ENCODE assay signal across 20 cellular contexts in genomic region chr13:63425131-63425530, GRCh38.
DNase-seq lines count a peak whose midpoint lies in the region; ATAC-seq and TF ChIP-seq lines count a peak whose summit lies in the region.
"Had no signal": no experiment of that assay in that cellular context is flagged by ENCODE, and none has a peak within 500 bp of the region (broad histone marks: within the 10 kb centered on the region; RNA-seq: fewer than 3 reads in every experiment).

No MANE protein-coding gene starts in this region.

- H3K4me3 ChIP-seq in Karpas-422 (ENCODE audit: low read length) (no peak overlapping the region), astrocyte of the spinal cord (ENCODE audit: low read depth, low read length) (no peak overlapping the region), left lung (no peak overlapping the region), mucosa of descending colon (no peak overlapping the region)
- H3K4me3 ChIP-seq: HAP-1, SJSA1 had no signal

- intact Hi-C loops in left lung (cut with DNase I): no loop called here
- intact Hi-C loops in mucosa of descending colon (cut with DNase I, micrococcal nuclease): no loop called here

- H3K4me1 ChIP-seq in Karpas-422 (ENCODE audit: low read length) (no peaks in the 10 kb centered on the region), left lung (no peaks in the 10 kb centered on the region), mucosa of descending colon (ENCODE audit: low read depth) (no peaks in the 10 kb centered on the region)
- H3K4me1 ChIP-seq: HAP-1, SJSA1 had no signal

- no peak overlapping the region for H3K27ac Mint-ChIP-seq in activated T-cell treated with anti-CD3 and anti-CD28 coated beads, Interleukin-2, amount 50 U/mL, for 24 hours
- H3K27ac Mint-ChIP-seq: CD4-positive, CD25-positive, alpha-beta regulatory T cell; IgD-negative memory B cell had no signal

- peaks cover 15% of the 10 kb centered on the region for H3K9me3 Mint-ChIP-seq in activated T-cell treated with anti-CD3 and anti-CD28 coated beads, Interleukin-2, amount 50 U/mL, for 24 hours

- no peaks in the 10 kb centered on the region for H3K4me1 Mint-ChIP-seq in activated T-cell treated with anti-CD3 and anti-CD28 coated beads, Interleukin-2, amount 50 U/mL, for 24 hours (ENCODE audit: low read depth)
- H3K4me1 Mint-ChIP-seq: IgD-negative memory B cell had no signal

- no peaks in the 10 kb centered on the region for H3K9me2 ChIP-seq in Karpas-422 (replicated peaks; ENCODE audit: insufficient read depth, low read length)

- no peaks in the 10 kb centered on the region for H3K27me3 ChIP-seq in Karpas-422 (ENCODE audit: low read length)
- H3K27me3 ChIP-seq in left lung: no peaks in the 10 kb centered on the region
- H3K27me3 ChIP-seq: SJSA1 had no signal

- H3K4me2 ChIP-seq in Karpas-422 (ENCODE audit: low read depth, low read length, poor library complexity, severe bottlenecking): no peak overlapping the region

- H3K27ac ChIP-seq in Karpas-422 (ENCODE audit: low read length): no peak overlapping the region
- H3K27ac ChIP-seq in left lung: no peak overlapping the region
- H3K27ac ChIP-seq: RWPE1, SJSA1 had no signal

- peak; percentile 59 for ATAC-seq in left lung
- no peak for ATAC-seq in mucosa of descending colon
- ATAC-seq in GM18511 (IDR thresholded peaks at IDR 0.05; ENCODE audit: unreplicated experiment): no peak

- no peaks in the 10 kb centered on the region for H3K36me3 Mint-ChIP-seq in activated T-cell treated with anti-CD3 and anti-CD28 coated beads, Interleukin-2, amount 50 U/mL, for 24 hours (ENCODE audit: low read depth)
- H3K36me3 Mint-ChIP-seq: CD4-positive, CD25-positive, alpha-beta regulatory T cell; IgD-negative memory B cell had no signal

- no peaks in the 10 kb centered on the region for H3K27me3 Mint-ChIP-seq in activated T-cell treated with anti-CD3 and anti-CD28 coated beads, Interleukin-2, amount 50 U/mL, for 24 hours
- H3K27me3 Mint-ChIP-seq: CD4-positive, CD25-positive, alpha-beta regulatory T cell; IgD-negative memory B cell had no signal

- H3K79me2 ChIP-seq in Karpas-422 (ENCODE audit: low read length): no peaks in the 10 kb centered on the region

- DNase-seq in Caki2 (ENCODE audit: low read depth) (peak; percentile 10), Karpas-422 (no peak), astrocyte of the spinal cord (ENCODE audit: low read depth, low spot score) (peak; percentile 22), left lung (no peak), mucosa of descending colon (no peak), NCI-H1092 (lab: John Stamatoyannopoulos, UW) (no peak)
- DNase-seq in activated T-cell treated with anti-CD3 and anti-CD28 coated beads, Interleukin-2, amount 50 U/mL, for 24 hours: no peak
- DNase-seq: AML-193; Caco-2; CD4-positive, CD25-positive, alpha-beta regulatory T cell; NCI-H1417; NCI-H1930; NCI-H446 treated with DMSO at 0.1 percent for 48 hours; NCI-H748 treated with DMSO at 0.1 percent for 48 hours; OCI-M1 had no signal

- in situ Hi-C loops in Caki2 (cut with HindIII; ENCODE audit: low pct_unique_long_range_greater_than_20kb, low sequenced_read_pairs) (no loop called here), astrocyte of the spinal cord (cut with HindIII; ENCODE audit: low sequenced_read_pairs) (no loop called here)

- H3K9me3 ChIP-seq in Karpas-422 (ENCODE audit: low read length) (no peaks in the 10 kb centered on the region), left lung (no peaks in the 10 kb centered on the region), mucosa of descending colon (peaks cover 32% of the 10 kb centered on the region)
- H3K9me3 ChIP-seq: Caco-2, HAP-1, SJSA1 had no signal

- H3K4me3 Mint-ChIP-seq in activated T-cell treated with anti-CD3 and anti-CD28 coated beads, Interleukin-2, amount 50 U/mL, for 24 hours: no peak overlapping the region
- H3K4me3 Mint-ChIP-seq: CD4-positive, CD25-positive, alpha-beta regulatory T cell; IgD-negative memory B cell had no signal

- H3K9ac ChIP-seq in Karpas-422 (ENCODE audit: low read length): no peak overlapping the region

- TF ChIP-seq CTCF in astrocyte of the spinal cord (IDR thresholded peaks at IDR 0.05; ENCODE audit: low read depth, low read length) (no peak), left lung (IDR thresholded peaks at IDR 0.05) (no peak), mucosa of descending colon (IDR thresholded peaks at IDR 0.05) (no peak)

- H4K20me1 ChIP-seq in Karpas-422 (ENCODE audit: insufficient read depth, low read depth, low read length): no peaks in the 10 kb centered on the region

- peak overlapping the region; percentile 54; the same call in 1 of the 2 replicates for H2AFZ ChIP-seq in Karpas-422 (ENCODE audit: low read length)

- H3K36me3 ChIP-seq in Karpas-422 (ENCODE audit: insufficient read depth, low read length) (no peaks in the 10 kb centered on the region), left lung (no peaks in the 10 kb centered on the region), mucosa of descending colon (ENCODE audit: low read depth) (no peaks in the 10 kb centered on the region)
- H3K36me3 ChIP-seq: HAP-1, SJSA1 had no signal

Comparison
In these comparisons a context has a peak if more than half of its experiments do, and no peak if none do; other contexts are left out.
1. DNase-seq: peak in Caki2 (single experiment) and astrocyte of the spinal cord (single experiment); none in Karpas-422 (single experiment), left lung (0 of 2), mucosa of descending colon (0 of 3), activated T-cell treated with anti-CD3 and anti-CD28 coated beads, Interleukin-2, amount 50 U/mL, for 24 hours (single experiment) and NCI-H1092 (single experiment).